3 cellular contexts compared by ENCODE assay signal in the genomic region with DNA sequence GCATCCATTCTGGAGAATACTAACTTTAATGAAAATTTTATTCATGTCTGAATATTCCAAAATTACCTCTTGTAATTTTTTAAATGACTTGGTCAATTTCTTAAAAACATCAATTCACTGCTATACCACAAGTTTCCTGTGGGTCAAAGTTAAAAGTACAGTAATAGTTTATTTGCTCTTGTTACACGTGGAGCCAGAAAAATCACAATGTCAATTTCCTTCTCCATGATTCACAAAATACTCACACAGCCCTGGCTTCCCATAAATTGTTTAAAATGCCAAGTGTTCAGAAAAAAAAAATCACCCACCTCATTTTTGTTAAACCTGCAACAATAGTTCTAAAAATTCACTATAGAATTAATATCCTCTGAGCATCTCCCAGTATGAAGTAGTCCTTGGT.
"Had no signal": no experiment of that assay in that cellular context is flagged by ENCODE, and none has a peak within 500 bp of the region (broad histone marks: within the 10 kb centered on the region; RNA-seq: fewer than 3 reads in every experiment).

No MANE protein-coding gene starts in this region.

- DNase-seq: GDM1, GF-D8 had no signal

- H3K4me3 ChIP-seq: GM12878 had no signal

- ATAC-seq: GM12878 had no signal
